In the genomic region with DNA sequence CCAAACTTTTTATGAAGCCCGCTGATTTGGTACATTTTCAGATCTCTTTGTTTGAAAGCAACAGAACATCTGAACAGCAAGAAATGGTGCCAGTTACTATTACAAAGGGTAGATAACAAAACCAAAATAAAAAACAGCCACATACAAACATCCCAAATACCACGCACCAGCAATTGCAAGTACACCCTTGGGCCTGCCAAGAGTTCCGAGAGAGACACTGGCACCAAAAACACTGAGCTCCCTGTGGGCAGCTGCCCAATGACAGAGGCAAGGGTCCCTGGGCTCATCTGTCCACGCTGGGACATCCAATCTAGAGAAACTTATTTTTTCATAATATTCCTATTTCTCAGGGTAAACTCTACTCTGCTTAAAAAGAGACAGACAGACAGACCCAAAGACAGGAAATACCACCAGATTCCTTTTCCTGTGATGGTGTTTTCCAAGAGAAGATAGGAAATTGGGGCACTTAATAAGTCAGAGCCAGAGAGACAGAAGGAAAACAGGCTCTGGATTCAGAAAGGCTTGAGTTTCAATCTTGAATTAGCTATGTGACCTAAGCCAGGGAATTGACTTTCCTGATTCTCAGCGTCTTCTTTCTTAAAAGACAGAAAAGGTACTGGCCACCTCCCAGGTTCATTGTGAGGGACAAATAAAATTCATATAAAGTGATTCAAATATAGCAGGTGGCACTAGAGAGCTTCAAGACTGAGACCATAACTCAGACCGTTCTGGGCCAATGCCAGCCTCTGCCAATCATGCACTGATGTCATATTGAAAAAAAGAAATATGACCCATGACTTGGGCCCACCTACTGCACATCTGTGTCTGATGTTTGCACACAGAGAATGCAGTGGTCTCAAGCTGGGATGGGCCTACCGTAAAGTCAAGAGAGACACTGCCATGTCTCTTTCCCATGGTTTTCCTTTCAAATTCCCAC, we compare ENCODE assay signal across 20 cellular contexts.
A peak's percentile ranks its signal among the peaks of the same experiment; 100 is the strongest.
DNase-seq lines count a peak whose midpoint lies in the region; ATAC-seq, FAIRE-seq and TF ChIP-seq lines count a peak whose summit lies in the region.
"Had no signal": no experiment of that assay in that cellular context is flagged by ENCODE, and none has a peak within 500 bp of the region (broad histone marks: within the 10 kb centered on the region; RNA-seq: fewer than 3 reads in every experiment).

No MANE protein-coding gene starts in this region.

- DNase-seq in DMS 273 (lab: John Stamatoyannopoulos, UW; ENCODE audit: unreplicated experiment) (peak; percentile 66), DMS 273 treated with DMSO at 0.1 percent for 48 hours (lab: John Stamatoyannopoulos, UW) (no peak), endothelial cell of umbilical vein (ENCODE audit: low read depth, low spot score) (peak; percentile 75), gastrocnemius medialis (no peak), small intestine (no peak), D341Med (ENCODE audit: low spot score) (no peak)
- no peak for DNase-seq in effector CD4-positive, alpha-beta T cell
- DNase-seq: activated CD4-positive, alpha-beta T cell treated with anti-CD3 and anti-CD28 coated beads, Interleukin-2, amount 50 U/mL, for 48 hours; activated CD8-positive, alpha-beta memory T cell treated with anti-CD3 and anti-CD28 coated beads, Interleukin-2, amount 50 U/mL, for 48 hours; activated naive CD8-positive, alpha-beta T cell treated with anti-CD3 and anti-CD28 coated beads, Interleukin-2, amount 50 U/mL, for 24 hours; GOT3; NCI-H1417; posterior cingulate gyrus; RPMI8226; stimulated activated naive CD4-positive, alpha-beta T cell; T-helper 9 cell had no signal

- H3K4me2 ChIP-seq in OCI-LY3 (ENCODE audit: low read length) (no peak overlapping the region), endothelial cell of umbilical vein (ENCODE audit: insufficient read depth, low read length) (peak overlapping the region; percentile 75)

- FAIRE-seq in endothelial cell of umbilical vein (lab: Jason Lieb, UNC) (peak; percentile 85), small intestine (lab: Jason Lieb, UNC) (no peak)

- TF ChIP-seq POLR2A in endothelial cell of umbilical vein (IDR thresholded peaks at IDR 0.05; ENCODE audit: low read depth, low read length): no peak
- TF ChIP-seq POLR2A in gastrocnemius medialis (IDR thresholded peaks at IDR 0.05): no peak

- H3K36me3 ChIP-seq in OCI-LY3 (replicated peaks; ENCODE audit: low read depth, low read length) (no peaks in the 10 kb centered on the region), endothelial cell of umbilical vein (ENCODE audit: control insufficient read depth in 2 of 2, extremely low read depth in 1 of 2, insufficient read depth in 2 of 2, low read length in 2 of 2) (no peaks in the 10 kb centered on the region), gastrocnemius medialis (no peaks in the 10 kb centered on the region), small intestine (ENCODE audit: control insufficient read depth in 2 of 2, insufficient read depth in 2 of 2, low read length in 2 of 2) (no peaks in the 10 kb centered on the region)
- H3K36me3 ChIP-seq: heart left ventricle had no signal

- H3K27me3 ChIP-seq in OCI-LY3 (ENCODE audit: low read depth, low read length) (no peaks in the 10 kb centered on the region), endothelial cell of umbilical vein (ENCODE audit: control insufficient read depth in 2 of 2, insufficient read depth in 2 of 2, low read length in 2 of 2) (no peaks in the 10 kb centered on the region), gastrocnemius medialis (no peaks in the 10 kb centered on the region), small intestine (ENCODE audit: control insufficient read depth in 2 of 2, insufficient read depth in 2 of 2, low read length in 2 of 2) (no peaks in the 10 kb centered on the region)
- H3K27me3 ChIP-seq: heart left ventricle had no signal

- H3K9ac ChIP-seq in OCI-LY3 (ENCODE audit: low read length) (no peak overlapping the region), endothelial cell of umbilical vein (replicated peaks; ENCODE audit: extremely low read depth, insufficient read depth, low read length) (peak overlapping the region; percentile 15)

- H3K4me1 ChIP-seq in OCI-LY3 (ENCODE audit: low read length) (no peaks in the 10 kb centered on the region), endothelial cell of umbilical vein (ENCODE audit: control insufficient read depth, extremely low read depth, insufficient read depth, low read length) (peaks cover 22% of the 10 kb centered on the region), gastrocnemius medialis (peaks cover 12% of the 10 kb centered on the region in 2 donors), small intestine (ENCODE audit: control insufficient read depth in 2 of 2, insufficient read depth in 1 of 2, low read depth in 1 of 2, low read length in 1 of 2) (no peaks in the 10 kb centered on the region)

- POLR2A ChIA-PET in endothelial cell of umbilical vein (lab: Charles Lee): no interaction called here

- dilution Hi-C loops in endothelial cell of umbilical vein (cut with MboI; ENCODE audit: extremely low pct_ligation_motif_present, low sequenced_read_pairs): no loop called here

- ATAC-seq in gastrocnemius medialis: peak; percentile 30 to 42
- ATAC-seq: activated naive CD8-positive, alpha-beta T cell treated with anti-CD3 and anti-CD28 coated beads, Interleukin-2, amount 50 U/mL, for 24 hours had no signal

- 83 to 96% (median 93%) methylated on average over 7 of the region's 7 CpGs for WGBS in small intestine, 3 donors

- CTCF ChIA-PET in endothelial cell of umbilical vein (lab: Charles Lee): interaction anchor here (0.9 to 2.2 kb wide), 9 partner anchors 9 to 66 kb away, joined by 3 to 7 read pairs (median 3); no protein-coding TSS in a partner anchor

- 0 out of 2 replicates have a peak, but pooled peaks have one; percentile 8 for TF ChIP-seq CTCF in OCI-LY3 (IDR thresholded peaks at IDR 0.05; ENCODE audit: low read depth, low read length)
- no peak for TF ChIP-seq CTCF in endothelial cell of umbilical vein (IDR thresholded peaks at IDR 0.05; ENCODE audit: extremely low read depth in 1 of 2, insufficient read depth in 1 of 2, low read depth in 1 of 2, low read length in 2 of 2)
- no peak for TF ChIP-seq CTCF in gastrocnemius medialis (IDR thresholded peaks at IDR 0.05 in 4 of 5, conservative IDR thresholded peaks at IDR 0.05 in 1 of 5)

- no peaks in the 10 kb centered on the region for H3K9me1 ChIP-seq in endothelial cell of umbilical vein (replicated peaks; ENCODE audit: control insufficient read depth, extremely low read depth, insufficient read depth, low read length)

- intact Hi-C loops in endothelial cell of umbilical vein (cut with micrococcal nuclease): no loop called here
- intact Hi-C loops in gastrocnemius medialis (cut with DNase I; ENCODE audit: low total_unique reads): no loop called here

- in situ Hi-C loops in gastrocnemius medialis (cut with MboI; ENCODE audit: low sequenced_read_pairs in 4 of 4): no loop called here

- H2AFZ ChIP-seq in OCI-LY3 (ENCODE audit: low read depth, low read length): no peak overlapping the region
- no peak overlapping the region for H2AFZ ChIP-seq in endothelial cell of umbilical vein (ENCODE audit: low read depth, low read length)

- H3K27ac ChIP-seq in OCI-LY3 (ENCODE audit: low read length): no peak overlapping the region
- peak overlapping the region; percentile 23 for H3K27ac ChIP-seq in endothelial cell of umbilical vein (ENCODE audit: insufficient read depth, low read depth, low read length)
- no peak overlapping the region for H3K27ac ChIP-seq in gastrocnemius medialis
- H3K27ac ChIP-seq in small intestine (ENCODE audit: low read depth in 1 of 2, low read length in 1 of 2): no peak overlapping the region
- H3K27ac ChIP-seq: 22Rv1, heart left ventricle, HL-60 had no signal

- no TSS peak for BruUV-seq in endothelial cell of umbilical vein (replicated peaks; lab: Mats Ljungman, UMichigan)

- no peaks in the 10 kb centered on the region for H3K79me2 ChIP-seq in OCI-LY3 (ENCODE audit: low read length)
- no peaks in the 10 kb centered on the region for H3K79me2 ChIP-seq in endothelial cell of umbilical vein (ENCODE audit: control insufficient read depth, insufficient read depth, low read length)

- H4K20me1 ChIP-seq in OCI-LY3 (ENCODE audit: insufficient read depth, low read length) (no peaks in the 10 kb centered on the region), endothelial cell of umbilical vein (replicated peaks; ENCODE audit: control insufficient read depth, extremely low read depth, insufficient read depth, low read length) (no peaks in the 10 kb centered on the region)

- H3K9me3 ChIP-seq in OCI-LY3 (ENCODE audit: insufficient read depth, low read length) (no peaks in the 10 kb centered on the region), endothelial cell of umbilical vein (replicated peaks; ENCODE audit: control insufficient read depth, insufficient read depth, low read length) (no peaks in the 10 kb centered on the region), gastrocnemius medialis (no peaks in the 10 kb centered on the region), small intestine (ENCODE audit: control insufficient read depth, low read depth) (no peaks in the 10 kb centered on the region)
- H3K9me3 ChIP-seq: heart left ventricle had no signal

- no peak overlapping the region for H3K4me3 ChIP-seq in OCI-LY3 (ENCODE audit: low read length)
- H3K4me3 ChIP-seq in endothelial cell of umbilical vein (replicated peaks in 1 of 3; ENCODE audit: insufficient read depth in 1 of 3, low read depth in 1 of 3, low read length in 3 of 3): no peak overlapping the region
- H3K4me3 ChIP-seq in gastrocnemius medialis: no peak overlapping the region
- no peak overlapping the region for H3K4me3 ChIP-seq in small intestine (ENCODE audit: low read depth in 1 of 2, low read length in 2 of 2)
- H3K4me3 ChIP-seq: heart left ventricle had no signal

TF ChIP-seq in endothelial cell of umbilical vein, 7 proteins besides CTCF, POLR2A, EP300 and RAD21:
- TF ChIP-seq FOS (IDR thresholded peaks at IDR 0.05; ENCODE audit: borderline replicate concordance, insufficient read depth, low read length): no peak
- TF ChIP-seq POLR2AphosphoS5 (IDR thresholded peaks at IDR 0.05; ENCODE audit: insufficient read depth, low read depth, low read length): no peak
- TF ChIP-seq EZH2 (IDR thresholded peaks at IDR 0.05; ENCODE audit: borderline replicate concordance, low read depth, low read length, severe bottlenecking): no peak
- TF ChIP-seq GATA2 (IDR thresholded peaks at IDR 0.05; ENCODE audit: insufficient read depth, insufficient read length, low read depth, low read length): no peak

Comparison
In these comparisons a context has a peak if more than half of its experiments do, and no peak if none do; other contexts are left out.
1. DNase-seq: peak in DMS 273 (single experiment) and endothelial cell of umbilical vein (single experiment); none in DMS 273 treated with DMSO at 0.1 percent for 48 hours (single experiment), gastrocnemius medialis (0 of 2), small intestine (single experiment), D341Med (single experiment) and effector CD4-positive, alpha-beta T cell (single experiment).